In genomic region chr2:100895402-100895801, GRCh38 we compare ENCODE assay signal across 15 cellular contexts.
A peak's percentile ranks its signal among the peaks of the same experiment; 100 is the strongest.
DNase-seq lines count a peak whose midpoint lies in the region; ATAC-seq lines count a peak whose summit lies in the region.
"Had no signal": no experiment of that assay in that cellular context is flagged by ENCODE, and none has a peak within 500 bp of the region (broad histone marks: within the 10 kb centered on the region; RNA-seq: fewer than 3 reads in every experiment).

No MANE protein-coding gene starts in this region.

- intact Hi-C loops in Right ventricle myocardium superior (cut with DNase I) = no loop called here

- DNase-seq in EH (ENCODE audit: low read depth) = peak; percentile 36
- DNase-seq in RPMI7951 (ENCODE audit: low read depth) = peak; percentile 78
- DNase-seq in Right ventricle myocardium superior = peak; percentile 80
- DNase-seq in pons (ENCODE audit: low spot score) = peak; percentile 64
- DNase-seq in activated CD4-positive, alpha-beta T cell treated with anti-CD3 and anti-CD28 coated beads, Interleukin-2, amount 50 U/mL, for 1 hour = no peak
- DNase-seq in NCI-H2196 treated with DMSO at 0.1 percent for 48 hours (lab: John Stamatoyannopoulos, UW; ENCODE audit: unreplicated experiment) = no peak
- no peak for DNase-seq in stimulated activated CD4-positive, alpha-beta T cell treated with anti-CD3 and anti-CD28 coated beads, Interleukin-12 subunit alpha, Interleukin-12 subunit beta, amount 100 ng/mL, for 4 hours
- DNase-seq: activated CD4-positive, alpha-beta T cell treated with anti-CD3 and anti-CD28 coated beads for 36 hours; activated T-cell treated with anti-CD3 and anti-CD28 coated beads, Interleukin-2, amount 50 U/mL, for 72 hours; NCI-H1417 treated with DMSO at 0.1 percent for 48 hours; NCI-H748 treated with DMSO at 0.1 percent for 48 hours; psoas muscle; stimulated activated CD4-positive, alpha-beta T cell treated with anti-CD3 and anti-CD28 coated beads, Interleukin-4, amount 100 ng/mL, for 1 hour; stimulated activated naive B cell treated with anti-CD40 and anti-IgM and Interleukin-4, amounts not matched to agents 10 μg/mL and 1 μg/mL and 100 μg/mL, for 72 hours had no signal

- peak; percentile 81 for ATAC-seq in Right ventricle myocardium superior (ENCODE audit: poor library complexity)
- ATAC-seq in HG03469 (IDR thresholded peaks at IDR 0.05; ENCODE audit: unreplicated experiment) = no peak
- ATAC-seq: activated CD4-positive, alpha-beta T cell treated with anti-CD3 and anti-CD28 coated beads for 36 hours; activated T-cell treated with anti-CD3 and anti-CD28 coated beads, Interleukin-2, amount 50 U/mL, for 72 hours; stimulated activated naive B cell treated with anti-CD40 and anti-IgM and Interleukin-4, amounts not matched to agents 10 μg/mL and 1 μg/mL and 100 μg/mL, for 72 hours had no signal

Comparison
In these comparisons a context has a peak if more than half of its experiments do, and no peak if none do; other contexts are left out.
1. DNase-seq: peak in EH (single experiment), RPMI7951 (single experiment), Right ventricle myocardium superior (single experiment) and pons (single experiment); none in activated CD4-positive, alpha-beta T cell treated with anti-CD3 and anti-CD28 coated beads, Interleukin-2, amount 50 U/mL, for 1 hour (single experiment), NCI-H2196 treated with DMSO at 0.1 percent for 48 hours (single experiment) and stimulated activated CD4-positive, alpha-beta T cell treated with anti-CD3 and anti-CD28 coated beads, Interleukin-12 subunit alpha, Interleukin-12 subunit beta, amount 100 ng/mL, for 4 hours (single experiment).